ENCODE assay signal across 8 cellular contexts in the genomic region with DNA sequence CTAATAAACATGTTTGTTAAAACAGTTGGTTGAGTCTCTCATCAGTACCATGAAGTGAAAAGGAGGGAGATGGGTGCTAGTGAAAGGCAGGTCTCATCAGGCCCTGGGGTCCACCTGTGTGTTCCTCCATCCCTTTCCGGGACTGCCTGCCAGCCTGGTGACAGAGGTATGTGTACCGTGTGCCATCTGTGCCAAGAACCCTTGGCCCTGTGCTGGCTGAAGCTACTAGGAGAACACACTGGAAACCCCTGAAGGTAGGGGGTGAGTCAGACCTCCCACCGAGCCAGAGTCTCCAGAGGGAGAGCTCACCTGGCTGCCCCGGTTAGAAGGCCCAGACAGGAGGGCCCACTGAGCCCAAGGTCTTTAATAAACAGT. TPM values are rescaled to one million over a fixed set of nuclear protein-coding genes. Genes with fewer than 3 reads are reported as not detected.
DNase-seq lines count a peak whose midpoint lies in the region; ATAC-seq and TF ChIP-seq lines count a peak whose summit lies in the region.

No MANE protein-coding gene starts in this region.

- no peak for ATAC-seq in GM18505 (IDR thresholded peaks at IDR 0.05; ENCODE audit: unreplicated experiment)
- ATAC-seq in GM18498 (IDR thresholded peaks at IDR 0.05; ENCODE audit: unreplicated experiment): no peak
- ATAC-seq in GM18519 (IDR thresholded peaks at IDR 0.05; ENCODE audit: low FRiP score, unreplicated experiment): no peak
- no peak for ATAC-seq in GM19397 (IDR thresholded peaks at IDR 0.05; ENCODE audit: unreplicated experiment)

- peaks cover 17% of the 10 kb centered on the region for H3K79me2 ChIP-seq in OCI-LY3 (ENCODE audit: low read length)

- H4K20me1 ChIP-seq in OCI-LY3 (ENCODE audit: insufficient read depth, low read length): peaks cover 18% of the 10 kb centered on the region

- peaks cover 27% of the 10 kb centered on the region for H3K36me3 ChIP-seq in OCI-LY3 (replicated peaks; ENCODE audit: low read depth, low read length)
- H3K36me3 ChIP-seq in muscle layer of duodenum (ENCODE audit: control insufficient read depth in 1 of 2, insufficient read depth in 2 of 2, low read length in 2 of 2): peaks cover 0 to 14% of the 10 kb centered on the region in 2 donors

- H3K4me2 ChIP-seq in OCI-LY3 (ENCODE audit: low read length): peak overlapping the region; percentile 92

- peak overlapping the region; percentile 82 for H3K4me3 ChIP-seq in OCI-LY3 (ENCODE audit: low read length)
- peak overlapping the region; percentile 82 to 98 for H3K4me3 ChIP-seq in muscle layer of duodenum (ENCODE audit: low read depth in 1 of 2, low read length in 2 of 2)

- H3K27me3 ChIP-seq in OCI-LY3 (ENCODE audit: low read depth, low read length) (peaks cover 7% of the 10 kb centered on the region; the same call in 1 of the 2 replicates), muscle layer of duodenum (ENCODE audit: low read depth, low read length) (no peaks in the 10 kb centered on the region)

- peaks cover 25% of the 10 kb centered on the region for H3K4me1 ChIP-seq in OCI-LY3 (ENCODE audit: low read length)
- peaks cover 14 to 29% of the 10 kb centered on the region in 2 donors for H3K4me1 ChIP-seq in muscle layer of duodenum (ENCODE audit: control insufficient read depth in 1 of 2, insufficient read depth in 2 of 2, low read length in 2 of 2)

- H3K9me3 ChIP-seq in OCI-LY3 (ENCODE audit: insufficient read depth, low read length) (no peaks in the 10 kb centered on the region), muscle layer of duodenum (ENCODE audit: control insufficient read depth in 1 of 2, low read length in 2 of 2) (no peaks in the 10 kb centered on the region)

- no peak for TF ChIP-seq CTCF in OCI-LY3 (IDR thresholded peaks at IDR 0.05; ENCODE audit: low read depth, low read length)

- peak; percentile 13 for TF ChIP-seq POLR2A in GM18505 (IDR thresholded peaks at IDR 0.05; ENCODE audit: borderline replicate concordance, extremely low read depth, insufficient read depth, insufficient read length)

- H3K9ac ChIP-seq in OCI-LY3 (ENCODE audit: low read length): no peak overlapping the region

- H3K27ac ChIP-seq in OCI-LY3 (ENCODE audit: low read length): peak overlapping the region; percentile 40
- H3K27ac ChIP-seq in muscle layer of duodenum (ENCODE audit: low read length): peak overlapping the region; percentile 97

- no peak overlapping the region for H2AFZ ChIP-seq in OCI-LY3 (ENCODE audit: low read depth, low read length)

- DNase-seq in cerebellar cortex (ENCODE audit: low spot score): peak; percentile 45
- no peak for DNase-seq in HT-29 (ENCODE audit: low spot score)

RNA-seq across cellular contexts. Expression of a gene that starts 2.3 kb away (rescaled TPM):
- 88.4 and 107 TPM in 2 replicates for total RNA-seq in HT-29 (2014; rRNA removed; shearing (Covaris generic))

RNA-seq across cellular contexts. Expression of a gene that starts 59.9 kb away (rescaled TPM):
- 12.1 and 12.2 TPM in 2 replicates for total RNA-seq in HT-29 (2014; rRNA removed; shearing (Covaris generic))
